In genomic region chr17:57213180-57213825, GRCh38 we compare ENCODE assay signal across 19 cellular contexts. TPM values are rescaled to one million over a fixed set of nuclear protein-coding genes. Genes with fewer than 3 reads are reported as not detected.
A peak's percentile ranks its signal among the peaks of the same experiment; 100 is the strongest.
DNase-seq lines count a peak whose midpoint lies in the region; ATAC-seq, FAIRE-seq and TF ChIP-seq lines count a peak whose summit lies in the region.
"Had no signal": no experiment of that assay in that cellular context is flagged by ENCODE, and none has a peak within 500 bp of the region (broad histone marks: within the 10 kb centered on the region; RNA-seq: fewer than 3 reads in every experiment).

No MANE protein-coding gene starts in this region.

- no peaks in the 10 kb centered on the region for H3K9me1 ChIP-seq in keratinocyte (ENCODE audit: control insufficient read depth, extremely low read depth, insufficient read depth, low read length)

- ATAC-seq in RWPE2 (ENCODE audit: low read depth): no peak; the same call in 2 of the 3 replicates
- ATAC-seq: PC-3 had no signal

- H3K9me3 ChIP-seq in RWPE2 (ENCODE audit: severe bottlenecking) (peaks cover 8% of the 10 kb centered on the region), keratinocyte (ENCODE audit: control insufficient read depth, low read depth, low read length) (no peaks in the 10 kb centered on the region)
- H3K9me3 ChIP-seq: BE2C, Caco-2 had no signal

- H3K9ac ChIP-seq in keratinocyte (ENCODE audit: control insufficient read depth, extremely low read depth, insufficient read depth, low read length): no peak overlapping the region

- TF ChIP-seq CTCF in RWPE2 (IDR thresholded peaks at IDR 0.05; ENCODE audit: poor library complexity, severe bottlenecking) (no peak), bronchial epithelial cell (IDR thresholded peaks at IDR 0.05; ENCODE audit: insufficient read depth, low read length, severe bottlenecking) (no peak), keratinocyte (optimal IDR thresholded peaks at IDR 0.05 in 1 of 3, IDR thresholded peaks at IDR 0.05 in 1 of 3, conservative IDR thresholded peaks at IDR 0.05 in 1 of 3; ENCODE audit: extremely low read depth in 1 of 3, insufficient read depth in 2 of 3, low read length in 3 of 3) (no peak)

- dilution Hi-C loops in keratinocyte (cut with MboI; ENCODE audit: extremely low pct_ligation_motif_present, low sequenced_read_pairs): no loop called here

- peak; percentile 16 for DNase-seq in HT1080 (ENCODE audit: low read depth)
- DNase-seq in RWPE2 (ENCODE audit: low spot score): no peak
- peak; percentile 23 for DNase-seq in bronchial epithelial cell (ENCODE audit: low read depth)
- DNase-seq in keratinocyte (ENCODE audit: low read depth, low spot score): no peak
- DNase-seq in activated T-cell treated with anti-CD3 and anti-CD28 coated beads, Interleukin-2, amount 50 U/mL, for 48 hours: no peak
- no peak for DNase-seq in HPDE6-E6E7 (ENCODE audit: extremely low spot score)
- DNase-seq in NCI-H2029 treated with DMSO at 0.1 percent for 48 hours (lab: John Stamatoyannopoulos, UW): no peak
- DNase-seq: BE2C; Caco-2; CD4-positive, alpha-beta T cell; MV-4-11; NCI-H187; NCI-H2227 treated with DMSO at 0.1 percent for 48 hours; NCI-H524; PC-3; RPMI8226 had no signal

- no peak overlapping the region for H2AFZ ChIP-seq in keratinocyte (ENCODE audit: control insufficient read depth, low read length)

- no peaks in the 10 kb centered on the region for H3K27me3 ChIP-seq in RWPE2 (ENCODE audit: insufficient read depth, poor library complexity, severe bottlenecking)
- H3K27me3 ChIP-seq in bronchial epithelial cell (ENCODE audit: control insufficient read depth, insufficient read depth, low read length): no peaks in the 10 kb centered on the region
- H3K27me3 ChIP-seq in keratinocyte (ENCODE audit: control insufficient read depth, extremely low read depth, insufficient read depth, low read length): no peaks in the 10 kb centered on the region
- H3K27me3 ChIP-seq: BE2C had no signal

- FAIRE-seq in bronchial epithelial cell (lab: Jason Lieb, UNC): no peak
- peak; percentile 51 for FAIRE-seq in keratinocyte (lab: Jason Lieb, UNC)
- FAIRE-seq: A204.1, G401.6 had no signal

- peaks cover 65% of the 10 kb centered on the region for H3K4me1 ChIP-seq in RWPE2 (ENCODE audit: insufficient read depth, poor library complexity, severe bottlenecking)
- peaks cover 32% of the 10 kb centered on the region for H3K4me1 ChIP-seq in keratinocyte (ENCODE audit: control insufficient read depth, extremely low read depth, insufficient read depth, low read length)
- H3K4me1 ChIP-seq: BE2C, Caco-2, HAP-1 had no signal

- H3K4me3 ChIP-seq in RWPE2 (ENCODE audit: severe bottlenecking) (no peak overlapping the region), bronchial epithelial cell (ENCODE audit: low read depth, low read length) (no peak overlapping the region), keratinocyte (ENCODE audit: control insufficient read depth in 2 of 3, extremely low read depth in 1 of 3, insufficient read depth in 2 of 3, low read depth in 1 of 3, low read length in 3 of 3) (no peak overlapping the region)
- H3K4me3 ChIP-seq: HAP-1 had no signal

- H3K27ac ChIP-seq in RWPE2 (ENCODE audit: poor library complexity, severe bottlenecking) (peak overlapping the region; percentile 96), keratinocyte (ENCODE audit: control insufficient read depth, insufficient read depth, low read length) (no peak overlapping the region)

- no peaks in the 10 kb centered on the region for H3K36me3 ChIP-seq in RWPE2 (ENCODE audit: low read depth)
- H3K36me3 ChIP-seq in bronchial epithelial cell (ENCODE audit: control insufficient read depth, insufficient read depth, low read length): no peaks in the 10 kb centered on the region
- no peaks in the 10 kb centered on the region for H3K36me3 ChIP-seq in keratinocyte (ENCODE audit: control insufficient read depth in 2 of 2, extremely low read depth in 1 of 2, insufficient read depth in 2 of 2, low read length in 2 of 2)
- H3K36me3 ChIP-seq: BE2C, HAP-1 had no signal

- no peak overlapping the region for H3K4me2 ChIP-seq in keratinocyte (ENCODE audit: control insufficient read depth, extremely low read depth, insufficient read depth, low read depth, low read length)

- no peaks in the 10 kb centered on the region for H4K20me1 ChIP-seq in keratinocyte (ENCODE audit: control insufficient read depth, extremely low read depth, insufficient read depth, low read length)

- H3K79me2 ChIP-seq in keratinocyte (ENCODE audit: control insufficient read depth, insufficient read depth, low read length): no peaks in the 10 kb centered on the region

RNA-seq across cellular contexts. Expression of gene MSI2, which starts 43.0 kb away (rescaled TPM):
- 26.9 and 33.0 TPM in 2 replicates for total RNA-seq in HT1080 (2014; rRNA removed; shearing (Covaris generic))
- polyA plus RNA-seq in HT1080 (2015; cell fraction: cytosol; rRNA removed): 22.4 and 24.5 TPM in 2 replicates
- polyA plus RNA-seq in HT1080 (2015; cell fraction: nucleus; rRNA removed): 34.1 and 34.9 TPM in 2 replicates
- total RNA-seq in bronchial epithelial cell: 21.1 and 21.3 TPM in 2 replicates
- polyA plus RNA-seq in keratinocyte: 16.7 to 25.0 TPM (median 22.3 TPM) in 3 replicates
- polyA plus RNA-seq in keratinocyte (2011; ENCODE audit: low read depth): 46.5 TPM
- 20.0 and 20.1 TPM in 2 replicates for polyA plus RNA-seq in keratinocyte (2011; cell fraction: cytosol; rRNA removed)
- polyA plus RNA-seq in keratinocyte (2011; cell fraction: nucleus; rRNA removed): 28.1 and 29.8 TPM in 2 replicates
- 8.6 and 20.8 TPM in 2 replicates for polyA plus RNA-seq in keratinocyte (2012; ENCODE audit: low replicate concordance)
- 40.1 to 47.9 TPM (median 44.0 TPM) in 3 replicates for polyA minus RNA-seq in keratinocyte
- polyA minus RNA-seq in keratinocyte (2011; cell fraction: cytosol; rRNA and poly(A)+ RNA removed): 18.0 TPM
- polyA minus RNA-seq in keratinocyte (2011; cell fraction: nucleus; rRNA and poly(A)+ RNA removed): 25.6 and 50.9 TPM in 2 replicates

Comparison
In these comparisons a context has a peak if more than half of its experiments do, and no peak if none do; other contexts are left out.
1. DNase-seq: peak in HT1080 (single experiment) and bronchial epithelial cell (single experiment); none in RWPE2 (single experiment), keratinocyte (single experiment), activated T-cell treated with anti-CD3 and anti-CD28 coated beads, Interleukin-2, amount 50 U/mL, for 48 hours (0 of 2), HPDE6-E6E7 (single experiment) and NCI-H2029 treated with DMSO at 0.1 percent for 48 hours (single experiment).